ENCODE assay signal across 8 cellular contexts in genomic region chr1:37514350-37515184, GRCh38. TPM values are rescaled to one million over a fixed set of nuclear protein-coding genes. Genes with fewer than 3 reads are reported as not detected.
A peak's percentile ranks its signal among the peaks of the same experiment; 100 is the strongest.
DNase-seq lines count a peak whose midpoint lies in the region; ATAC-seq and TF ChIP-seq lines count a peak whose summit lies in the region.

Gene MEAF6 (minus strand): TSS chr1:37514766. CDS start chr1:37514746, 20 bp downstream.

- peak; percentile 50 for DNase-seq in AG09319 (ENCODE audit: extremely low read depth, low read depth)
- peak; percentile 81 for DNase-seq in NCI-H345 treated with DMSO at 0.1 percent for 48 hours (lab: John Stamatoyannopoulos, UW; ENCODE audit: unreplicated experiment)
- peak; percentile 78 to 83 for DNase-seq in activated CD4-positive, alpha-beta T cell treated with anti-CD3 and anti-CD28 coated beads for 4 hours
- DNase-seq in left colon: peak; percentile 69 to 88
- DNase-seq in stimulated activated CD4-positive, alpha-beta T cell treated with anti-CD3 and anti-CD28 coated beads, Interleukin-1b, Interleukin-23, amount 100 ng/mL, for 48 hours: peak; percentile 76

- ATAC-seq in GM18873 (IDR thresholded peaks at IDR 0.05; ENCODE audit: low FRiP score, unreplicated experiment) (peak; percentile 56), HG03139 (IDR thresholded peaks at IDR 0.05; ENCODE audit: unreplicated experiment) (peak; percentile 84), left colon (peak; percentile 97)

- intact Hi-C loops in left colon (cut with DNase I, micrococcal nuclease): no loop called here

- peak within 1 kb of the TSS; percentile 94 for H3K27ac ChIP-seq in cingulate gyrus (ENCODE audit: low read depth, low read length)

- peak; percentile 12 for TF ChIP-seq CTCF in AG09319 (IDR thresholded peaks at IDR 0.05; ENCODE audit: low read depth, low read length)

RNA-seq across cellular contexts. Expression of gene MEAF6, which starts in this region (rescaled TPM):
- 10 to 100 TPM; 38.1 to 41.4 TPM for total RNA-seq in left colon

Comparison
In these comparisons a context has a peak if more than half of its experiments do, and no peak if none do; other contexts are left out.
1. Peak in every context shown above with its lines: DNase-seq, ATAC-seq and H3K27ac ChIP-seq.